4 cellular contexts compared by ENCODE assay signal in the genomic region with DNA sequence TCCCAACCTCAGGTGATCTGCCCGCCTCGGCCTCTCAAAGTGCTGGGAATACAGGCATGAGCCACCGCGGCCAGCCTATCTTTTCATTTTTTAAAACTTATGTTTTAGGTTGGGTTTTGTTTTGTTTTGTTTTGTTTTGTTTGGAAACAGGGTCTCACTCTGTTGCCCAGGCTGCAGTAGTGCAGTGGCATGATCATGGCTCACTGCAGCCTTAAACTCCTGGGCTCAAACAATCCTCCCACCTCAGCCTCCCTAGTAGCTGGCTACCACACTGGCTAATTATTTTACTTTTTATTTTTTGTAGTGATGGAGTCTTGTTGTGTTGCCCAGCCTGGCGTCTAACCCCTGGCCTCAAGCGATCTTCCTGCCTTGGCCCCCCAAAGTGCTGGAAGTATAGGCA.
TF ChIP-seq lines count a peak whose summit lies in the region.

No MANE protein-coding gene starts in this region.

TF ChIP-seq in HCT116, 20 proteins besides CTCF, POLR2A, EP300 and RAD21 (continues in another document):
- TF ChIP-seq ZFX (IDR thresholded peaks at IDR 0.05) (no peak), SIN3A (IDR thresholded peaks at IDR 0.05; ENCODE audit: low read depth) (no peak), EZH2 (IDR thresholded peaks at IDR 0.05) (no peak), FOSL1 (IDR thresholded peaks at IDR 0.05; ENCODE audit: low read depth) (no peak), TCF7L2 (IDR thresholded peaks at IDR 0.05; ENCODE audit: borderline replicate concordance, extremely low read depth, insufficient read depth, insufficient read length) (no peak), ZNF274 (IDR thresholded peaks at IDR 0.05; ENCODE audit: low read depth, low read length) (no peak), CEBPB (IDR thresholded peaks at IDR 0.05; ENCODE audit: low read depth) (no peak), ELF1 (IDR thresholded peaks at IDR 0.05; ENCODE audit: borderline replicate concordance, low read depth) (no peak), SRF (IDR thresholded peaks at IDR 0.05; ENCODE audit: low read depth) (no peak), SP1 (IDR thresholded peaks at IDR 0.05; ENCODE audit: low read depth) (no peak), YY1 (IDR thresholded peaks at IDR 0.05; ENCODE audit: extremely low read depth, insufficient replicate concordance, low read depth, low read length) (no peak), JUND (IDR thresholded peaks at IDR 0.05) (no peak), EZH2phosphoT487 (IDR thresholded peaks at IDR 0.05; ENCODE audit: borderline replicate concordance) (no peak), CBX3 (IDR thresholded peaks at IDR 0.05; ENCODE audit: low read depth) (no peak), EGR1 (IDR thresholded peaks at IDR 0.05; ENCODE audit: low read depth) (no peak)
- TF ChIP-seq, protein P1, sequence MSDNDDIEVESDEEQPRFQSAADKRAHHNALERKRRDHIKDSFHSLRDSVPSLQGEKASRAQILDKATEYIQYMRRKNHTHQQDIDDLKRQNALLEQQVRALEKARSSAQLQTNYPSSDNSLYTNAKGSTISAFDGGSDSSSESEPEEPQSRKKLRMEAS (IDR thresholded peaks at IDR 0.05): no peak
- TF ChIP-seq, protein P2, sequence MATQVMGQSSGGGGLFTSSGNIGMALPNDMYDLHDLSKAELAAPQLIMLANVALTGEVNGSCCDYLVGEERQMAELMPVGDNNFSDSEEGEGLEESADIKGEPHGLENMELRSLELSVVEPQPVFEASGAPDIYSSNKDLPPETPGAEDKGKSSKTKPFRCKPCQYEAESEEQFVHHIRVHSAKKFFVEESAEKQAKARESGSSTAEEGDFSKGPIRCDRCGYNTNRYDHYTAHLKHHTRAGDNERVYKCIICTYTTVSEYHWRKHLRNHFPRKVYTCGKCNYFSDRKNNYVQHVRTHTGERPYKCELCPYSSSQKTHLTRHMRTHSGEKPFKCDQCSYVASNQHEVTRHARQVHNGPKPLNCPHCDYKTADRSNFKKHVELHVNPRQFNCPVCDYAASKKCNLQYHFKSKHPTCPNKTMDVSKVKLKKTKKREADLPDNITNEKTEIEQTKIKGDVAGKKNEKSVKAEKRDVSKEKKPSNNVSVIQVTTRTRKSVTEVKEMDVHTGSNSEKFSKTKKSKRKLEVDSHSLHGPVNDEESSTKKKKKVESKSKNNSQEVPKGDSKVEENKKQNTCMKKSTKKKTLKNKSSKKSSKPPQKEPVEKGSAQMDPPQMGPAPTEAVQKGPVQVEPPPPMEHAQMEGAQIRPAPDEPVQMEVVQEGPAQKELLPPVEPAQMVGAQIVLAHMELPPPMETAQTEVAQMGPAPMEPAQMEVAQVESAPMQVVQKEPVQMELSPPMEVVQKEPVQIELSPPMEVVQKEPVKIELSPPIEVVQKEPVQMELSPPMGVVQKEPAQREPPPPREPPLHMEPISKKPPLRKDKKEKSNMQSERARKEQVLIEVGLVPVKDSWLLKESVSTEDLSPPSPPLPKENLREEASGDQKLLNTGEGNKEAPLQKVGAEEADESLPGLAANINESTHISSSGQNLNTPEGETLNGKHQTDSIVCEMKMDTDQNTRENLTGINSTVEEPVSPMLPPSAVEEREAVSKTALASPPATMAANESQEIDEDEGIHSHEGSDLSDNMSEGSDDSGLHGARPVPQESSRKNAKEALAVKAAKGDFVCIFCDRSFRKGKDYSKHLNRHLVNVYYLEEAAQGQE (IDR thresholded peaks at IDR 0.05; ENCODE audit: low read depth): no peak

TF ChIP-seq in HEK293, 187 proteins besides CTCF, POLR2A, EP300 and RAD21:
- no peak for TF ChIP-seq BCL11A (tag by site-specific recombination; IDR thresholded peaks at IDR 0.05; ENCODE audit: low read depth)
- no peak for TF ChIP-seq ZNF416 (tag by site-specific recombination; IDR thresholded peaks at IDR 0.05)
- peak; percentile 92 for TF ChIP-seq ZNF121 (tag by site-specific recombination; IDR thresholded peaks at IDR 0.05)
- no peak for TF ChIP-seq GLIS1 (tag by site-specific recombination; IDR thresholded peaks at IDR 0.05)
- TF ChIP-seq SP3 (tag by site-specific recombination; IDR thresholded peaks at IDR 0.05): no peak

TF ChIP-seq in K562, 482 proteins besides CTCF, POLR2A, EP300 and RAD21:
- TF ChIP-seq, protein P3, sequence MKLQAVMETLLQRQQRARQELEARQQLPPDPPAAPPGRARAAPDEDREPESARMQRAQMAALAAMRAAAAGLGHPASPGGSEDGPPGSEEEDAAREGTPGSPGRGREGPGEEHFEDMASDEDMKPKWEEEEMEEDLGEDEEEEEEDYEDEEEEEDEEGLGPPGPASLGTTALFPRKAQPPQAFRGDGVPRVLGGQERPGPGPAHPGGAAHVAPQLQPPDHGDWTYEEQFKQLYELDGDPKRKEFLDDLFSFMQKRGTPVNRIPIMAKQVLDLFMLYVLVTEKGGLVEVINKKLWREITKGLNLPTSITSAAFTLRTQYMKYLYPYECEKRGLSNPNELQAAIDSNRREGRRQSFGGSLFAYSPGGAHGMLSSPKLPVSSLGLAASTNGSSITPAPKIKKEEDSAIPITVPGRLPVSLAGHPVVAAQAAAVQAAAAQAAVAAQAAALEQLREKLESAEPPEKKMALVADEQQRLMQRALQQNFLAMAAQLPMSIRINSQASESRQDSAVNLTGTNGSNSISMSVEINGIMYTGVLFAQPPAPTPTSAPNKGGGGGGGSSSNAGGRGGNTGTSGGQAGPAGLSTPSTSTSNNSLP (IDR thresholded peaks at IDR 0.05; ENCODE audit: borderline replicate concordance, low read depth, low read length): no peak
- 0 out of 2 replicates have a peak, but pooled peaks have one; percentile 12 for TF ChIP-seq BCOR (IDR thresholded peaks at IDR 0.05)

TF ChIP-seq in HEK293T, 16 proteins besides CTCF, POLR2A, EP300 and RAD21:
- TF ChIP-seq LEF1 (IDR thresholded peaks at IDR 0.05; ENCODE audit: borderline replicate concordance) (no peak), FOXA1 (IDR thresholded peaks at IDR 0.05) (no peak), ZNF384 (IDR thresholded peaks at IDR 0.05) (no peak), FOXM1 (IDR thresholded peaks at IDR 0.05; ENCODE audit: borderline replicate concordance) (no peak), NFRKB (IDR thresholded peaks at IDR 0.05) (no peak), SP1 (IDR thresholded peaks at IDR 0.05) (no peak), ELF4 (IDR thresholded peaks at IDR 0.05) (no peak), BHLHE40 (IDR thresholded peaks at IDR 0.05; ENCODE audit: borderline replicate concordance) (no peak), CTBP1 (IDR thresholded peaks at IDR 0.05; ENCODE audit: borderline replicate concordance) (no peak), TARDBP (IDR thresholded peaks at IDR 0.05) (no peak)
- TF ChIP-seq, protein P4, sequence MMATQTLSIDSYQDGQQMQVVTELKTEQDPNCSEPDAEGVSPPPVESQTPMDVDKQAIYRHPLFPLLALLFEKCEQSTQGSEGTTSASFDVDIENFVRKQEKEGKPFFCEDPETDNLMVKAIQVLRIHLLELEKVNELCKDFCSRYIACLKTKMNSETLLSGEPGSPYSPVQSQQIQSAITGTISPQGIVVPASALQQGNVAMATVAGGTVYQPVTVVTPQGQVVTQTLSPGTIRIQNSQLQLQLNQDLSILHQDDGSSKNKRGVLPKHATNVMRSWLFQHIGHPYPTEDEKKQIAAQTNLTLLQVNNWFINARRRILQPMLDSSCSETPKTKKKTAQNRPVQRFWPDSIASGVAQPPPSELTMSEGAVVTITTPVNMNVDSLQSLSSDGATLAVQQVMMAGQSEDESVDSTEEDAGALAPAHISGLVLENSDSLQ (IDR thresholded peaks at IDR 0.05): no peak
